1 cellular context compared by ENCODE assay signal in genomic region chr7:151402029-151402835, GRCh38.
TF ChIP-seq lines count a peak whose summit lies in the region.

No MANE protein-coding gene starts in this region.

TF ChIP-seq in SK-N-SH, 30 proteins besides CTCF, POLR2A, EP300 and RAD21 (continued from another document):
- no peak for TF ChIP-seq IRF3 (IDR thresholded peaks at IDR 0.05; ENCODE audit: low read depth, low read length)
- no peak for TF ChIP-seq FOSL2 (IDR thresholded peaks at IDR 0.05; ENCODE audit: borderline replicate concordance, low read depth)
- TF ChIP-seq MAX (IDR thresholded peaks at IDR 0.05; ENCODE audit: low read depth), result no peak
- no peak for TF ChIP-seq FOXJ3 (CRISPR knock-in tag; IDR thresholded peaks at IDR 0.05)
- TF ChIP-seq SMC3 (IDR thresholded peaks at IDR 0.05; ENCODE audit: low read depth, low read length), result no peak
- no peak for TF ChIP-seq MXI1 (IDR thresholded peaks at IDR 0.05; ENCODE audit: low read depth, low read length)
- no peak for TF ChIP-seq PBX3 (IDR thresholded peaks at IDR 0.05)
- no peak for TF ChIP-seq MEF2A (IDR thresholded peaks at IDR 0.05; ENCODE audit: borderline replicate concordance, low read depth)
- no peak for TF ChIP-seq FOXM1 (IDR thresholded peaks at IDR 0.05; ENCODE audit: low read depth)
- no peak for TF ChIP-seq EZH2phosphoT487 (IDR thresholded peaks at IDR 0.05; ENCODE audit: borderline replicate concordance, low read depth)
- TF ChIP-seq SIN3A (IDR thresholded peaks at IDR 0.05; ENCODE audit: borderline replicate concordance, low read depth, low read length), result no peak
- TF ChIP-seq TCF12 (IDR thresholded peaks at IDR 0.05), result no peak
- no peak for TF ChIP-seq REST (IDR thresholded peaks at IDR 0.05; ENCODE audit: low read depth, low read length)
- no peak for TF ChIP-seq ELF1 (IDR thresholded peaks at IDR 0.05)
- no peak for TF ChIP-seq YY1 (IDR thresholded peaks at IDR 0.05; ENCODE audit: low read depth)
- TF ChIP-seq CHD2 (IDR thresholded peaks at IDR 0.05; ENCODE audit: low read length, partially characterized antibody), result no peak
- TF ChIP-seq USF1 (IDR thresholded peaks at IDR 0.05; ENCODE audit: borderline replicate concordance, low read depth), result no peak
